10 cellular contexts compared by ENCODE assay signal in the genomic region with DNA sequence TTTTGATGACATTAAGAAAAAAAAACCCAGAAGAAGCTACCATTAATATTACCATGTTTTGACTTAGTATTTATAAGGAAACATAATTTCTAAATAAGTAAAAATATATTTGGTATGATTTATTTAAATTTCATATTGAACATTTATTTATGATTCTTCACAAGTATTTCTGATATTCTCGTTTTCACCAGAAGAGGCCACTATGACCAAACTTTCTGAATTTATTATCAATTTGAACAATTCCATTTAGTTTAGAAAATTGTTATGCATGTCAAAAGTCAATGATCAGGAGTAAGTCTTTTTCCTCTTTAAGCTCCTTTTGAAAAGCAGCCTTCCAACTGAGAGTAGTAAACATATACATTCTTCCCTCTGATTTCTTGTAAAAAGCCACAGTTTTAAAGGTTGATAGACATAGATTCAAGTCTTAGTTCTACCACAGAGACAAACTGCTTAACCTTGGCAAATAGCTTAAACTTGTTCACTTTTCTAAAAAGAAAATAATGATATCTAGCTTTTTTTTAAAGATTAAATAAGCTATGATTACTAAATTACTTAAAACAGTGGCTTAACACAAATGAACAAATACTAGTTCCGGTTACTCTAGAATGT.
DNase-seq lines count a peak whose midpoint lies in the region; ATAC-seq, FAIRE-seq and TF ChIP-seq lines count a peak whose summit lies in the region.
"Had no signal": no experiment of that assay in that cellular context is flagged by ENCODE, and none has a peak within 500 bp of the region (broad histone marks: within the 10 kb centered on the region; RNA-seq: fewer than 3 reads in every experiment).

No MANE protein-coding gene starts in this region.

- H3K36me3 ChIP-seq in Caco-2 (ENCODE audit: control insufficient read depth, insufficient read depth, low read length) = no peaks in the 10 kb centered on the region
- no peaks in the 10 kb centered on the region for H3K36me3 ChIP-seq in adrenal gland (replicated peaks in 1 of 2)
- H3K36me3 ChIP-seq in HepG2 (replicated peaks in 1 of 2; ENCODE audit: control insufficient read depth in 1 of 2, insufficient read depth in 2 of 2, low read length in 2 of 2) = no peaks in the 10 kb centered on the region

- H3K79me2 ChIP-seq in HepG2 (ENCODE audit: insufficient read depth, low read length) = no peaks in the 10 kb centered on the region

- no peak overlapping the region for H3K4me3 Mint-ChIP-seq in Caco-2 (ENCODE audit: unreplicated experiment)

- ATAC-seq in HepG2 (no peak), GM18907 (IDR thresholded peaks at IDR 0.05; ENCODE audit: unreplicated experiment) (no peak)

- H3K9ac ChIP-seq in HepG2 (ENCODE audit: insufficient read depth, low read depth, low read length) = no peak overlapping the region

- no peaks in the 10 kb centered on the region for H3K27me3 ChIP-seq in Caco-2 (replicated peaks; ENCODE audit: control insufficient read depth, insufficient read depth, low read length)
- peaks cover 8% of the 10 kb centered on the region for H3K27me3 ChIP-seq in adrenal gland
- no peaks in the 10 kb centered on the region for H3K27me3 ChIP-seq in HepG2 (ENCODE audit: control insufficient read depth in 1 of 2, insufficient read depth in 2 of 2, low read length in 2 of 2)

- FAIRE-seq in HepG2 (lab: Jason Lieb, UNC) = no peak
- FAIRE-seq: GM18507 had no signal

- H3K9me3 ChIP-seq in Caco-2 = no peaks in the 10 kb centered on the region
- peaks cover 0 to 3% (median 0%) of the 10 kb centered on the region in 3 donors for H3K9me3 ChIP-seq in adrenal gland (replicated peaks in 1 of 3)
- H3K9me3 ChIP-seq in HepG2 (ENCODE audit: low read length) = peaks cover 8% of the 10 kb centered on the region; the same call in 1 of the 2 replicates

- BruUV-seq in Caco-2 (replicated peaks; lab: Mats Ljungman, UMichigan) = no TSS peak
- BruUV-seq in HepG2 (replicated peaks; lab: Mats Ljungman, UMichigan) = no TSS peak

- no peak overlapping the region for H3K27ac ChIP-seq in adrenal gland
- H3K27ac ChIP-seq in HepG2 (ENCODE audit: extremely low read length, insufficient read depth, low read length) = no peak overlapping the region

- no peak overlapping the region for H3K4me2 ChIP-seq in HepG2 (ENCODE audit: low read depth, low read length)

- intact Hi-C loops in Caco-2 (cut with micrococcal nuclease; ENCODE audit: unreplicated experiment) = no loop called here
- intact Hi-C loops in adrenal gland (cut with DNase I) = no loop called here
- intact Hi-C loops in HepG2 (cut with micrococcal nuclease; ENCODE audit: unreplicated experiment) = no loop called here

- H4K20me1 ChIP-seq in HepG2 (ENCODE audit: insufficient read depth, low read length) = no peaks in the 10 kb centered on the region

- H3K4me1 ChIP-seq in Caco-2 (no peaks in the 10 kb centered on the region), adrenal gland (replicated peaks in 1 of 2) (no peaks in the 10 kb centered on the region), HepG2 (ENCODE audit: insufficient read depth, low read length) (no peaks in the 10 kb centered on the region)

- H3K27ac Mint-ChIP-seq in Caco-2 (ENCODE audit: unreplicated experiment) = no peak overlapping the region

- no peaks in the 10 kb centered on the region for H3K4me1 Mint-ChIP-seq in Caco-2 (ENCODE audit: low read depth, unreplicated experiment)

- TF ChIP-seq EP300 in HepG2 (IDR thresholded peaks at IDR 0.05; ENCODE audit: low read depth in 2 of 2, low read length in 2 of 2) = no peak
- TF ChIP-seq EP300 in HepG2 (CRISPR knock-in tag; IDR thresholded peaks at IDR 0.05; ENCODE audit: borderline replicate concordance) = no peak

- DNase-seq in Caco-2 (no peak), KBM-7 (peak; percentile 7), adrenal gland (no peak), HepG2 (ENCODE audit: low spot score) (peak; percentile 4), NCI-H146 treated with DMSO at 0.1 percent for 48 hours (lab: John Stamatoyannopoulos, UW; ENCODE audit: unreplicated experiment) (no peak), hypothalamus (lab: John Stamatoyannopoulos, UW) (no peak), T1000 (lab: John Stamatoyannopoulos, UW) (no peak)
- DNase-seq: stimulated activated CD4-positive, alpha-beta T cell treated with anti-CD3 and anti-CD28 coated beads, Interleukin-12 subunit alpha, Interleukin-12 subunit beta, amount 100 ng/mL, for 4 hours had no signal

- H3K4me3 ChIP-seq in Caco-2 (ENCODE audit: low read depth, low read length) (no peak overlapping the region), adrenal gland (no peak overlapping the region), HepG2 (replicated peaks in 1 of 3; ENCODE audit: insufficient read depth in 1 of 3, low read depth in 2 of 3, low read length in 3 of 3) (no peak overlapping the region)

- no peaks in the 10 kb centered on the region for H3K27me3 Mint-ChIP-seq in Caco-2 (ENCODE audit: insufficient read depth, unreplicated experiment)

- CTCF ChIA-PET in Caco-2 (lab: Charles Lee) (no interaction called here), HepG2 (lab: Yijun Ruan, JAX; ENCODE audit: low intra/inter-chr PET ratio, low total read pairs) (interaction anchor here (1.8 kb wide), 1 partner anchor 1857 kb away, joined by 9 read pairs; no protein-coding TSS in a partner anchor)

- TF ChIP-seq RAD21 in HepG2 (CRISPR knock-in tag; IDR thresholded peaks at IDR 0.05) = no peak

- TF ChIP-seq POLR2A in adrenal gland (IDR thresholded peaks at IDR 0.05) = no peak
- no peak for TF ChIP-seq POLR2A in HepG2 (IDR thresholded peaks at IDR 0.05; ENCODE audit: insufficient read depth in 1 of 2, low read depth in 2 of 2, low read length in 2 of 2)

- H3K36me3 Mint-ChIP-seq in Caco-2 (ENCODE audit: insufficient read depth, unreplicated experiment) = no peaks in the 10 kb centered on the region

- TF ChIP-seq CTCF in Caco-2 (IDR thresholded peaks at IDR 0.05; ENCODE audit: insufficient read depth in 1 of 2, low read depth in 1 of 2, low read length in 1 of 2, severe bottlenecking in 1 of 2, unreplicated experiment in 1 of 2) (peak; percentile 12 to 17), adrenal gland (IDR thresholded peaks at IDR 0.05) (peak; percentile 15 to 51 (median 35)), HepG2 (CRISPR knock-in tag; IDR thresholded peaks at IDR 0.05) (no peak; the same call in 1 of the 2 replicates)

- in situ Hi-C loops in KBM-7 (cut with MboI; ENCODE audit: low pct_unique_long_range_greater_than_20kb, low sequenced_read_pairs) = no loop called here
- in situ Hi-C loops in HepG2 (cut with HindIII; ENCODE audit: extremely low pct_ligation_motif_present, low pct_unique_long_range_greater_than_20kb) = no loop called here

- H2AFZ ChIP-seq in HepG2 (ENCODE audit: low read length) = no peak overlapping the region

- H3K9me3 Mint-ChIP-seq in Caco-2 (ENCODE audit: unreplicated experiment) = no peaks in the 10 kb centered on the region

- WGBS in adrenal gland, 4 donors = 44 to 52% (median 49%) methylated on average over 2 of the region's 2 CpGs
- WGBS in HepG2 (ENCODE audit: low lambda C conversion rate) = 18% methylated on average over 2 of the region's 2 CpGs

- POLR2A ChIA-PET in Caco-2 (lab: Charles Lee) (no interaction called here), HepG2 (lab: Yijun Ruan, JAX) (no interaction called here)

TF ChIP-seq in HepG2, 621 proteins besides CTCF, POLR2A, EP300 and RAD21:
- TF ChIP-seq SMC3 (IDR thresholded peaks at IDR 0.05; ENCODE audit: low read length) = 0 out of 2 replicates have a peak, but pooled peaks have one; percentile 9
- TF ChIP-seq, protein P1, sequence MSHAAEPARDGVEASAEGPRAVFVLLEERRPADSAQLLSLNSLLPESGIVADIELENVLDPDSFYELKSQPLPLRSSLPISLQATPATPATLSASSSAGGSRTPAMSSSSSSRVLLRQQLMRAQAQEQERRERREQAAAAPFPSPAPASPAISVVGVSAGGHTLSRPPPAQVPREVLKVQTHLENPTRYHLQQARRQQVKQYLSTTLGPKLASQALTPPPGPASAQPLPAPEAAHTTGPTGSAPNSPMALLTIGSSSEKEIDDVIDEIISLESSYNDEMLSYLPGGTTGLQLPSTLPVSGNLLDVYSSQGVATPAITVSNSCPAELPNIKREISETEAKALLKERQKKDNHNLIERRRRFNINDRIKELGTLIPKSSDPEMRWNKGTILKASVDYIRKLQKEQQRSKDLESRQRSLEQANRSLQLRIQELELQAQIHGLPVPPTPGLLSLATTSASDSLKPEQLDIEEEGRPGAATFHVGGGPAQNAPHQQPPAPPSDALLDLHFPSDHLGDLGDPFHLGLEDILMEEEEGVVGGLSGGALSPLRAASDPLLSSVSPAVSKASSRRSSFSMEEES (CRISPR knock-in tag; IDR thresholded peaks at IDR 0.05) = no peak
- TF ChIP-seq STAG1 (CRISPR knock-in tag; IDR thresholded peaks at IDR 0.05) = peak; percentile 58

Comparison
In these comparisons a context has a peak if more than half of its experiments do, and no peak if none do; other contexts are left out.
1. DNase-seq: peak in KBM-7 (single experiment) and HepG2 (single experiment); none in Caco-2 (0 of 2), adrenal gland (0 of 7), NCI-H146 treated with DMSO at 0.1 percent for 48 hours (single experiment), hypothalamus (0 of 51) and T1000 (single experiment).